Comparison of ENCODE assay signal across 8 cellular contexts in genomic region chr4:166594326-166594946, GRCh38.
DNase-seq lines count a peak whose midpoint lies in the region; ATAC-seq lines count a peak whose summit lies in the region.

No MANE protein-coding gene starts in this region.

- no peak overlapping the region for H3K4me3 Mint-ChIP-seq in activated naive CD8-positive, alpha-beta T cell treated with anti-CD3 and anti-CD28 coated beads for 36 hours

- no peaks in the 10 kb centered on the region for H3K9me3 Mint-ChIP-seq in activated naive CD8-positive, alpha-beta T cell treated with anti-CD3 and anti-CD28 coated beads for 36 hours

- no peak overlapping the region for H2AFZ ChIP-seq in Karpas-422 (ENCODE audit: low read length)

- DNase-seq in EL = peak; percentile 48
- peak; percentile 49 for DNase-seq in Karpas-422
- peak; percentile 5 for DNase-seq in SKM-1 (lab: John Stamatoyannopoulos, UW; ENCODE audit: unreplicated experiment)
- DNase-seq in iPS DF 19.7 (ENCODE audit: low read depth, low spot score) = peak; percentile 28
- DNase-seq in activated naive CD8-positive, alpha-beta T cell treated with anti-CD3 and anti-CD28 coated beads for 36 hours = no peak
- DNase-seq in activated gamma-delta T cell (lab: John Stamatoyannopoulos, UW) = no peak
- DNase-seq in activated gamma-delta T cell treated with Interleukin-2 at 50 U/mL for 16 hours = no peak

- no peaks in the 10 kb centered on the region for H3K27me3 ChIP-seq in Karpas-422 (ENCODE audit: low read length)

- H3K27ac Mint-ChIP-seq in activated naive CD8-positive, alpha-beta T cell treated with anti-CD3 and anti-CD28 coated beads for 36 hours = no peak overlapping the region

- H3K36me3 ChIP-seq in Karpas-422 (ENCODE audit: insufficient read depth, low read length) = no peaks in the 10 kb centered on the region

- H3K9me3 ChIP-seq in Karpas-422 (ENCODE audit: low read length) = peaks cover 48% of the 10 kb centered on the region

- no peak overlapping the region for H3K27ac ChIP-seq in Karpas-422 (ENCODE audit: low read length)

- no peaks in the 10 kb centered on the region for H3K36me3 Mint-ChIP-seq in activated naive CD8-positive, alpha-beta T cell treated with anti-CD3 and anti-CD28 coated beads for 36 hours

- H3K4me2 ChIP-seq in Karpas-422 (ENCODE audit: low read depth, low read length, poor library complexity, severe bottlenecking) = no peak overlapping the region

- H3K4me3 ChIP-seq in Karpas-422 (ENCODE audit: low read length) = no peak overlapping the region

- H3K27me3 Mint-ChIP-seq in activated naive CD8-positive, alpha-beta T cell treated with anti-CD3 and anti-CD28 coated beads for 36 hours = no peaks in the 10 kb centered on the region

- no peaks in the 10 kb centered on the region for H3K4me1 Mint-ChIP-seq in activated naive CD8-positive, alpha-beta T cell treated with anti-CD3 and anti-CD28 coated beads for 36 hours

- no peaks in the 10 kb centered on the region for H3K79me2 ChIP-seq in Karpas-422 (ENCODE audit: low read length)

- H3K4me1 ChIP-seq in Karpas-422 (ENCODE audit: low read length) = no peaks in the 10 kb centered on the region

- H3K9me2 ChIP-seq in Karpas-422 (replicated peaks; ENCODE audit: insufficient read depth, low read length) = no peaks in the 10 kb centered on the region

- H3K9ac ChIP-seq in Karpas-422 (ENCODE audit: low read length) = no peak overlapping the region

- ATAC-seq in GM21390 (IDR thresholded peaks at IDR 0.05; ENCODE audit: unreplicated experiment) = peak; percentile 84

- H4K20me1 ChIP-seq in Karpas-422 (ENCODE audit: insufficient read depth, low read depth, low read length) = no peaks in the 10 kb centered on the region

Comparison
In these comparisons a context has a peak if more than half of its experiments do, and no peak if none do; other contexts are left out.
1. DNase-seq: peak in EL (single experiment), Karpas-422 (single experiment), SKM-1 (single experiment) and iPS DF 19.7 (single experiment); none in activated naive CD8-positive, alpha-beta T cell treated with anti-CD3 and anti-CD28 coated beads for 36 hours (single experiment), activated gamma-delta T cell (single experiment) and activated gamma-delta T cell treated with Interleukin-2 at 50 U/mL for 16 hours (single experiment).